ENCODE assay signal across 13 cellular contexts in genomic region chrX:14964500-14964899, GRCh38.
DNase-seq lines count a peak whose midpoint lies in the region; ATAC-seq and TF ChIP-seq lines count a peak whose summit lies in the region.
"Had no signal": no experiment of that assay in that cellular context is flagged by ENCODE, and none has a peak within 500 bp of the region (broad histone marks: within the 10 kb centered on the region; RNA-seq: fewer than 3 reads in every experiment).

No MANE protein-coding gene starts in this region.

- TF ChIP-seq CTCF in A673 (conservative IDR thresholded peaks at IDR 0.05; ENCODE audit: low read depth, low read length) (no peak), fibroblast of mammary gland (conservative IDR thresholded peaks at IDR 0.05; ENCODE audit: control insufficient read depth, insufficient read depth, low read depth, low read length) (peak; percentile 7)

- H3K27ac ChIP-seq in A673 (ENCODE audit: low read depth, low read length, poor library complexity, severe bottlenecking), result no peak overlapping the region
- H3K27ac ChIP-seq in GM23248, result peak overlapping the region; percentile 78
- H3K27ac ChIP-seq: gastrocnemius medialis had no signal

- H4K20me1 ChIP-seq in GM23248 (ENCODE audit: insufficient read depth), result no peaks in the 10 kb centered on the region

- H2AFZ ChIP-seq in GM23248, result peak overlapping the region; percentile 56; the same call in 1 of the 2 replicates

- peak; percentile 3 for DNase-seq in A673 (ENCODE audit: low spot score)
- peak; percentile 40 for DNase-seq in GM23248
- peak; percentile 8 for DNase-seq in fibroblast of mammary gland (ENCODE audit: low read depth)
- no peak for DNase-seq in DMS153 treated with DMSO at 0.1 percent for 48 hours (lab: John Stamatoyannopoulos, UW; ENCODE audit: unreplicated experiment)
- no peak for DNase-seq in T-helper 2 cell
- DNase-seq in activated naive CD4-positive, alpha-beta T cell treated with anti-CD3 and anti-CD28 coated beads, Interleukin-2, amount 50 U/mL, for 72 hours (ENCODE audit: low spot score in 2 of 2), result no peak
- DNase-seq: activated CD4-positive, alpha-beta T cell treated with anti-CD3 and anti-CD28 coated beads, Interleukin-2, amount 50 U/mL, for 48 hours; DMS153; gastrocnemius medialis; SIG-M5; stimulated activated CD4-positive, alpha-beta T cell treated with anti-CD3 and anti-CD28 coated beads, Interleukin-12 subunit alpha, Interleukin-12 subunit beta, amount 100 ng/mL, for 4 hours had no signal

- no peaks in the 10 kb centered on the region for H3K27me3 ChIP-seq in A673 (replicated peaks; ENCODE audit: insufficient read depth, low read depth, low read length, poor library complexity)
- H3K27me3 ChIP-seq in GM23248 (replicated peaks; ENCODE audit: insufficient read depth), result no peaks in the 10 kb centered on the region
- H3K27me3 ChIP-seq: gastrocnemius medialis had no signal

- H3K9ac ChIP-seq in GM23248, result no peak overlapping the region

- CTCF ChIA-PET in A673 (lab: Charles Lee), result no interaction called here

- POLR2A ChIA-PET in A673 (lab: Charles Lee; ENCODE audit: low non-redundant PET), result no interaction called here

- in situ Hi-C loops in GM23248 (cut with MboI), result no loop called here

- no TSS peak for BruUV-seq in A673 (replicated peaks; lab: Mats Ljungman, UMichigan)

- ATAC-seq in SK-N-SH treated with all-trans-retinoic acid at 6 μM for 48 hours (peak; percentile 71), HG02642 (IDR thresholded peaks at IDR 0.05; ENCODE audit: poor library complexity, unreplicated experiment) (no peak)
- no peak for ATAC-seq in activated naive CD4-positive, alpha-beta T cell treated with anti-CD3 and anti-CD28 coated beads, Interleukin-2, amount 50 U/mL, for 72 hours
- ATAC-seq: gastrocnemius medialis had no signal

- 35 to 54% methylated on average over 2 of the region's 2 CpGs for WGBS in GM23248 (ENCODE audit: low coverage in 1 of 2, low lambda C conversion rate in 2 of 2, missing lambda C conversion rate in 2 of 2), 2 experiments

- intact Hi-C loops in A673 (cut with micrococcal nuclease; ENCODE audit: unreplicated experiment), result no loop called here

- no peaks in the 10 kb centered on the region for H3K79me2 ChIP-seq in GM23248 (ENCODE audit: insufficient read depth)

- peak overlapping the region; percentile 76 for H3K4me2 ChIP-seq in GM23248 (ENCODE audit: unreplicated experiment)

- no peaks in the 10 kb centered on the region for H3K36me3 Mint-ChIP-seq in activated naive CD4-positive, alpha-beta T cell treated with anti-CD3 and anti-CD28 coated beads, Interleukin-2, amount 50 U/mL, for 72 hours

- peak overlapping the region in 1 of 2 donors; percentile 68 for H3K27ac Mint-ChIP-seq in activated naive CD4-positive, alpha-beta T cell treated with anti-CD3 and anti-CD28 coated beads, Interleukin-2, amount 50 U/mL, for 72 hours

- no peaks in the 10 kb centered on the region for H3K36me3 ChIP-seq in A673 (ENCODE audit: insufficient read depth, low read length, poor library complexity, severe bottlenecking)
- H3K36me3 ChIP-seq in GM23248 (ENCODE audit: low read depth), result no peaks in the 10 kb centered on the region
- H3K36me3 ChIP-seq: gastrocnemius medialis had no signal

- H3K9me3 Mint-ChIP-seq in activated naive CD4-positive, alpha-beta T cell treated with anti-CD3 and anti-CD28 coated beads, Interleukin-2, amount 50 U/mL, for 72 hours, result no peaks in the 10 kb centered on the region

- H3F3A ChIP-seq in GM23248 (ENCODE audit: insufficient read depth), result peaks cover 17% of the 10 kb centered on the region; the same call in 1 of the 2 replicates

- H3K4me1 ChIP-seq in A673 (ENCODE audit: insufficient read depth, low read length, poor library complexity, severe bottlenecking), result peaks cover 5% of the 10 kb centered on the region
- peaks cover 23% of the 10 kb centered on the region for H3K4me1 ChIP-seq in GM23248 (ENCODE audit: insufficient read depth)
- H3K4me1 ChIP-seq: gastrocnemius medialis had no signal

- H3K9me2 ChIP-seq in GM23248 (ENCODE audit: insufficient read depth), result no peaks in the 10 kb centered on the region

- H3K4me3 ChIP-seq in A673 (ENCODE audit: low read depth, low read length, poor library complexity, severe bottlenecking), result no peak overlapping the region
- no peak overlapping the region for H3K4me3 ChIP-seq in GM23248
- H3K4me3 ChIP-seq in fibroblast of mammary gland (ENCODE audit: control insufficient read depth, low read depth, low read length), result no peak overlapping the region
- H3K4me3 ChIP-seq: gastrocnemius medialis had no signal

- no peaks in the 10 kb centered on the region for H3K9me3 ChIP-seq in A673 (ENCODE audit: low read depth, low read length, poor library complexity, severe bottlenecking)
- no peaks in the 10 kb centered on the region for H3K9me3 ChIP-seq in GM23248 (ENCODE audit: low read depth)
- H3K9me3 ChIP-seq: gastrocnemius medialis had no signal

TF ChIP-seq in SK-N-SH treated with all-trans-retinoic acid at 6 μM for 48 hours, 23 proteins besides CTCF, POLR2A, EP300 and RAD21:
- TF ChIP-seq TSHZ2 (CRISPR knock-in tag; IDR thresholded peaks at IDR 0.05) (no peak), POU6F1 (CRISPR knock-in tag; IDR thresholded peaks at IDR 0.05; ENCODE audit: borderline replicate concordance, low read depth) (no peak), GLIS3 (CRISPR knock-in tag; IDR thresholded peaks at IDR 0.05) (no peak), ZNF70 (CRISPR knock-in tag; IDR thresholded peaks at IDR 0.05) (no peak), RARB (CRISPR knock-in tag; IDR thresholded peaks at IDR 0.05) (no peak), OSR1 (CRISPR knock-in tag; IDR thresholded peaks at IDR 0.05) (no peak), TCF4 (CRISPR knock-in tag; IDR thresholded peaks at IDR 0.05; ENCODE audit: borderline replicate concordance) (no peak), ZC3H10 (CRISPR knock-in tag; IDR thresholded peaks at IDR 0.05) (no peak), PATZ1 (CRISPR knock-in tag; IDR thresholded peaks at IDR 0.05; ENCODE audit: borderline replicate concordance) (no peak), ZFP30 (CRISPR knock-in tag; IDR thresholded peaks at IDR 0.05) (no peak), TOX (CRISPR knock-in tag; IDR thresholded peaks at IDR 0.05; ENCODE audit: borderline replicate concordance) (no peak), SNAI2 (CRISPR knock-in tag; IDR thresholded peaks at IDR 0.05) (no peak), PPARA (CRISPR knock-in tag; IDR thresholded peaks at IDR 0.05; ENCODE audit: borderline replicate concordance) (no peak)

Comparison
In these comparisons a context has a peak if more than half of its experiments do, and no peak if none do; other contexts are left out.
1. DNase-seq: peak in A673 (single experiment), GM23248 (single experiment) and fibroblast of mammary gland (single experiment); none in DMS153 treated with DMSO at 0.1 percent for 48 hours (single experiment), T-helper 2 cell (0 of 5) and activated naive CD4-positive, alpha-beta T cell treated with anti-CD3 and anti-CD28 coated beads, Interleukin-2, amount 50 U/mL, for 72 hours (0 of 2).